ENCODE assay signal across 1 cellular context in genomic region chr5:178941361-178941760, GRCh38.
A peak's percentile ranks its signal among the peaks of the same experiment; 100 is the strongest.
TF ChIP-seq lines count a peak whose summit lies in the region.

No MANE protein-coding gene starts in this region.

TF ChIP-seq in H1, 55 proteins besides CTCF, POLR2A, EP300 and RAD21:
- TF ChIP-seq KDM4A (IDR thresholded peaks at IDR 0.05; ENCODE audit: low read depth, low read length, severe bottlenecking) (peak; percentile 39), POLR2AphosphoS5 (IDR thresholded peaks at IDR 0.05; ENCODE audit: low read depth, low read length) (no peak)
